Comparison of ENCODE assay signal across 11 cellular contexts in genomic region chr9:129182625-129183494, GRCh38. TPM values are rescaled to one million over a fixed set of nuclear protein-coding genes. Genes with fewer than 3 reads are reported as not detected.
A peak's percentile ranks its signal among the peaks of the same experiment; 100 is the strongest.
DNase-seq lines count a peak whose midpoint lies in the region; ATAC-seq and TF ChIP-seq lines count a peak whose summit lies in the region.
"Had no signal": no experiment of that assay in that cellular context is flagged by ENCODE, and none has a peak within 500 bp of the region (broad histone marks: within the 10 kb centered on the region; RNA-seq: fewer than 3 reads in every experiment).

No MANE protein-coding gene starts in this region.

- no peaks in the 10 kb centered on the region for H3K27me3 ChIP-seq in tibial nerve
- no peaks in the 10 kb centered on the region for H3K27me3 ChIP-seq in naive thymus-derived CD4-positive, alpha-beta T cell (ENCODE audit: control insufficient read depth in 2 of 2, insufficient read depth in 2 of 2, low read length in 2 of 2)

- no peak for TF ChIP-seq EP300 in tibial nerve (IDR thresholded peaks at IDR 0.05)

- H3K4me3 ChIP-seq in tibial nerve = no peak overlapping the region
- no peak overlapping the region for H3K4me3 ChIP-seq in naive thymus-derived CD4-positive, alpha-beta T cell (ENCODE audit: low read length)

- H3K9me3 Mint-ChIP-seq in activated naive CD8-positive, alpha-beta T cell treated with anti-CD3 and anti-CD28 coated beads, Interleukin-2, amount 10 ng/mL, durations not matched to agents 7 days and 5 days = no peaks in the 10 kb centered on the region
- no peaks in the 10 kb centered on the region for H3K9me3 Mint-ChIP-seq in activated naive CD8-positive, alpha-beta T cell treated with anti-CD3 and anti-CD28 coated beads for 36 hours
- peaks cover 18% of the 10 kb centered on the region for H3K9me3 Mint-ChIP-seq in glutamatergic neuron (ENCODE audit: unreplicated experiment)
- H3K9me3 Mint-ChIP-seq in activated T-cell treated with anti-CD3 and anti-CD28 coated beads, Interleukin-2, amount 50 U/mL, for 4 hours = no peaks in the 10 kb centered on the region
- H3K9me3 Mint-ChIP-seq in naive thymus-derived CD4-positive, alpha-beta T cell = peaks cover 0 to 2% (median 0%) of the 10 kb centered on the region in 11 donors
- H3K9me3 Mint-ChIP-seq: activated T-cell treated with anti-CD3 and anti-CD28 coated beads, Interleukin-2, amount 50 U/mL, for 72 hours; CD8-positive, alpha-beta T cell had no signal

- POLR2A ChIA-PET in activated naive CD8-positive, alpha-beta T cell treated with anti-CD3 and anti-CD28 coated beads, Interleukin-2, amount 10 ng/mL, durations not matched to agents 7 days and 5 days (lab: Charles Lee) = no interaction called here
- POLR2A ChIA-PET in naive thymus-derived CD4-positive, alpha-beta T cell (lab: Charles Lee) = interaction anchor here (0.6 to 0.9 kb wide), 2 partner anchors 33 to 51 kb away, joined by 3 to 5 read pairs; no protein-coding TSS in a partner anchor

- H3K27ac Mint-ChIP-seq in activated naive CD8-positive, alpha-beta T cell treated with anti-CD3 and anti-CD28 coated beads, Interleukin-2, amount 10 ng/mL, durations not matched to agents 7 days and 5 days = peak overlapping the region; percentile 23
- H3K27ac Mint-ChIP-seq in activated naive CD8-positive, alpha-beta T cell treated with anti-CD3 and anti-CD28 coated beads for 36 hours = no peak overlapping the region
- H3K27ac Mint-ChIP-seq in glutamatergic neuron (ENCODE audit: unreplicated experiment) = peak overlapping the region; percentile 49
- no peak overlapping the region for H3K27ac Mint-ChIP-seq in naive thymus-derived CD4-positive, alpha-beta T cell
- H3K27ac Mint-ChIP-seq: activated T-cell treated with anti-CD3 and anti-CD28 coated beads, Interleukin-2, amount 50 U/mL, for 72 hours; CD8-positive, alpha-beta T cell had no signal

- WGBS in tibial nerve, 2 donors = 67 to 72% methylated on average over 19 of the region's 20 CpGs

- H3K27ac ChIP-seq in tibial nerve = no peak overlapping the region
- no peak overlapping the region for H3K27ac ChIP-seq in naive thymus-derived CD4-positive, alpha-beta T cell (ENCODE audit: low read depth, low read length)

- no peaks in the 10 kb centered on the region for H3K36me3 Mint-ChIP-seq in activated naive CD8-positive, alpha-beta T cell treated with anti-CD3 and anti-CD28 coated beads, Interleukin-2, amount 10 ng/mL, durations not matched to agents 7 days and 5 days
- no peaks in the 10 kb centered on the region for H3K36me3 Mint-ChIP-seq in activated naive CD8-positive, alpha-beta T cell treated with anti-CD3 and anti-CD28 coated beads for 36 hours
- H3K36me3 Mint-ChIP-seq in glutamatergic neuron (ENCODE audit: unreplicated experiment) = no peaks in the 10 kb centered on the region
- no peaks in the 10 kb centered on the region for H3K36me3 Mint-ChIP-seq in activated T-cell treated with anti-CD3 and anti-CD28 coated beads, Interleukin-2, amount 50 U/mL, for 4 hours (ENCODE audit: insufficient read depth)
- no peaks in the 10 kb centered on the region for H3K36me3 Mint-ChIP-seq in naive thymus-derived CD4-positive, alpha-beta T cell
- H3K36me3 Mint-ChIP-seq: CD8-positive, alpha-beta T cell had no signal

- TF ChIP-seq CTCF in glutamatergic neuron (IDR thresholded peaks at IDR 0.05; ENCODE audit: partially characterized antibody, unreplicated experiment) (peak; percentile 51), tibial nerve (IDR thresholded peaks at IDR 0.05) (peak in 3 of 5 experiments; percentile 7 to 30 (median 30))

- no peaks in the 10 kb centered on the region for H3K27me3 Mint-ChIP-seq in activated naive CD8-positive, alpha-beta T cell treated with anti-CD3 and anti-CD28 coated beads, Interleukin-2, amount 10 ng/mL, durations not matched to agents 7 days and 5 days
- no peaks in the 10 kb centered on the region for H3K27me3 Mint-ChIP-seq in activated naive CD8-positive, alpha-beta T cell treated with anti-CD3 and anti-CD28 coated beads for 36 hours
- peaks cover 15% of the 10 kb centered on the region for H3K27me3 Mint-ChIP-seq in glutamatergic neuron (ENCODE audit: unreplicated experiment)
- peaks cover 4% of the 10 kb centered on the region for H3K27me3 Mint-ChIP-seq in activated T-cell treated with anti-CD3 and anti-CD28 coated beads, Interleukin-2, amount 50 U/mL, for 4 hours (ENCODE audit: low read depth)
- no peaks in the 10 kb centered on the region for H3K27me3 Mint-ChIP-seq in naive thymus-derived CD4-positive, alpha-beta T cell

- CTCF ChIA-PET in naive thymus-derived CD4-positive, alpha-beta T cell (lab: Charles Lee) = no interaction called here

- ATAC-seq in activated naive CD8-positive, alpha-beta T cell treated with anti-CD3 and anti-CD28 coated beads, Interleukin-2, amount 10 ng/mL, durations not matched to agents 7 days and 5 days (ENCODE audit: low read depth) = no peak
- ATAC-seq in activated T-cell treated with anti-CD3 and anti-CD28 coated beads, Interleukin-2, amount 50 U/mL, for 4 hours = no peak
- ATAC-seq in GM21367 (IDR thresholded peaks at IDR 0.05; ENCODE audit: unreplicated experiment) = no peak
- ATAC-seq in naive thymus-derived CD4-positive, alpha-beta T cell = no peak
- ATAC-seq: activated T-cell treated with anti-CD3 and anti-CD28 coated beads, Interleukin-2, amount 50 U/mL, for 72 hours; CD8-positive, alpha-beta T cell had no signal

- peaks cover 0 to 19% (median 5%) of the 10 kb centered on the region in 4 donors for H3K4me1 ChIP-seq in tibial nerve
- peaks cover 0 to 4% of the 10 kb centered on the region in 2 donors for H3K4me1 ChIP-seq in naive thymus-derived CD4-positive, alpha-beta T cell (ENCODE audit: control insufficient read depth in 2 of 2, insufficient read depth in 2 of 2, low read length in 2 of 2)

- intact Hi-C loops in naive thymus-derived CD4-positive, alpha-beta T cell (cut with micrococcal nuclease) = no loop called here

- no peak for TF ChIP-seq POLR2A in tibial nerve (IDR thresholded peaks at IDR 0.05)

- H3K4me3 Mint-ChIP-seq in activated naive CD8-positive, alpha-beta T cell treated with anti-CD3 and anti-CD28 coated beads, Interleukin-2, amount 10 ng/mL, durations not matched to agents 7 days and 5 days = no peak overlapping the region
- H3K4me3 Mint-ChIP-seq in activated naive CD8-positive, alpha-beta T cell treated with anti-CD3 and anti-CD28 coated beads for 36 hours = no peak overlapping the region
- H3K4me3 Mint-ChIP-seq in glutamatergic neuron (ENCODE audit: unreplicated experiment) = peak overlapping the region; percentile 37
- no peak overlapping the region for H3K4me3 Mint-ChIP-seq in activated T-cell treated with anti-CD3 and anti-CD28 coated beads, Interleukin-2, amount 50 U/mL, for 4 hours
- H3K4me3 Mint-ChIP-seq in naive thymus-derived CD4-positive, alpha-beta T cell = no peak overlapping the region
- H3K4me3 Mint-ChIP-seq: activated T-cell treated with anti-CD3 and anti-CD28 coated beads, Interleukin-2, amount 50 U/mL, for 72 hours; CD8-positive, alpha-beta T cell had no signal

- no peak for DNase-seq in activated naive CD8-positive, alpha-beta T cell treated with anti-CD3 and anti-CD28 coated beads, Interleukin-2, amount 10 ng/mL, durations not matched to agents 7 days and 5 days
- DNase-seq in activated naive CD8-positive, alpha-beta T cell treated with anti-CD3 and anti-CD28 coated beads for 36 hours = no peak
- DNase-seq in SK-N-DZ (ENCODE audit: low spot score) (peak; percentile 71), glutamatergic neuron (peak; percentile 68), tibial nerve (ENCODE audit: low spot score in 2 of 2) (peak in 1 of 2 donors; percentile 35)
- no peak for DNase-seq in activated T-cell treated with anti-CD3 and anti-CD28 coated beads, Interleukin-2, amount 50 U/mL, for 4 hours
- DNase-seq in naive thymus-derived CD4-positive, alpha-beta T cell = no peak
- DNase-seq: CD8-positive, alpha-beta T cell; NCI-H2171 had no signal

- H3K36me3 ChIP-seq in tibial nerve = no peaks in the 10 kb centered on the region
- no peaks in the 10 kb centered on the region for H3K36me3 ChIP-seq in naive thymus-derived CD4-positive, alpha-beta T cell (ENCODE audit: control insufficient read depth in 2 of 3, insufficient read depth in 3 of 3, low read length in 3 of 3)

- peaks cover 8% of the 10 kb centered on the region for H3K4me1 Mint-ChIP-seq in activated naive CD8-positive, alpha-beta T cell treated with anti-CD3 and anti-CD28 coated beads, Interleukin-2, amount 10 ng/mL, durations not matched to agents 7 days and 5 days
- H3K4me1 Mint-ChIP-seq in activated naive CD8-positive, alpha-beta T cell treated with anti-CD3 and anti-CD28 coated beads for 36 hours = no peaks in the 10 kb centered on the region
- peaks cover 31% of the 10 kb centered on the region for H3K4me1 Mint-ChIP-seq in glutamatergic neuron (ENCODE audit: low read depth, unreplicated experiment)
- peaks cover 2% of the 10 kb centered on the region for H3K4me1 Mint-ChIP-seq in activated T-cell treated with anti-CD3 and anti-CD28 coated beads, Interleukin-2, amount 50 U/mL, for 4 hours (ENCODE audit: low read depth)
- H3K4me1 Mint-ChIP-seq in naive thymus-derived CD4-positive, alpha-beta T cell = peaks cover 0 to 15% (median 0%) of the 10 kb centered on the region in 7 donors

- H3K9me3 ChIP-seq in tibial nerve = peaks cover 0 to 4% (median 0%) of the 10 kb centered on the region in 4 donors
- H3K9me3 ChIP-seq in naive thymus-derived CD4-positive, alpha-beta T cell (ENCODE audit: control insufficient read depth in 2 of 3, low read length in 3 of 3) = no peaks in the 10 kb centered on the region

RNA-seq across cellular contexts. Expression of gene IER5L, which starts 4.8 kb away (rescaled TPM):
- 1 to 10 TPM; 8.6 to 8.8 TPM for total RNA-seq in activated naive CD8-positive, alpha-beta T cell treated with anti-CD3 and anti-CD28 coated beads, Interleukin-2, amount 10 ng/mL, durations not matched to agents 7 days and 5 days
- total RNA-seq in activated naive CD8-positive, alpha-beta T cell treated with anti-CD3 and anti-CD28 coated beads for 36 hours = 1 to 10 TPM; 1.1 to 1.2 TPM
- polyA plus RNA-seq in SK-N-DZ (2014; cell fraction: cytosol; rRNA removed) = 9.9 and 14.8 TPM in 2 replicates
- 9.8 and 11.9 TPM in 2 replicates for polyA plus RNA-seq in SK-N-DZ (2014; cell fraction: nucleus; rRNA removed)
- 36.0 TPM for total RNA-seq in glutamatergic neuron (ENCODE audit: unreplicated experiment)
- total RNA-seq in tibial nerve = 10 to 100 TPM; 13.0 to 31.5 (median 25.3) TPM
- total RNA-seq in activated T-cell treated with anti-CD3 and anti-CD28 coated beads, Interleukin-2, amount 50 U/mL, for 4 hours = 1 to 10 TPM; 1.6 to 1.9 (median 1.8) TPM
- total RNA-seq in naive thymus-derived CD4-positive, alpha-beta T cell = 1 to 10 TPM; 3.4 to 6.8 (median 3.8) TPM
- polyA plus RNA-seq in naive thymus-derived CD4-positive, alpha-beta T cell = under 1 TPM in 1 of 2 donors, not detected in 1; 0.08 TPM

Comparison
In these comparisons a context has a peak if more than half of its experiments do, and no peak if none do; other contexts are left out.
1. H3K27ac Mint-ChIP-seq: peak in activated naive CD8-positive, alpha-beta T cell treated with anti-CD3 and anti-CD28 coated beads, Interleukin-2, amount 10 ng/mL, durations not matched to agents 7 days and 5 days (single experiment) and glutamatergic neuron (single experiment); none in activated naive CD8-positive, alpha-beta T cell treated with anti-CD3 and anti-CD28 coated beads for 36 hours (single experiment) and naive thymus-derived CD4-positive, alpha-beta T cell (0 of 9).
2. DNase-seq: peak in SK-N-DZ (single experiment) and glutamatergic neuron (single experiment); none in activated naive CD8-positive, alpha-beta T cell treated with anti-CD3 and anti-CD28 coated beads, Interleukin-2, amount 10 ng/mL, durations not matched to agents 7 days and 5 days (single experiment), activated naive CD8-positive, alpha-beta T cell treated with anti-CD3 and anti-CD28 coated beads for 36 hours (single experiment), activated T-cell treated with anti-CD3 and anti-CD28 coated beads, Interleukin-2, amount 50 U/mL, for 4 hours (single experiment) and naive thymus-derived CD4-positive, alpha-beta T cell (0 of 9).